14 cellular contexts compared by ENCODE assay signal in the genomic region with DNA sequence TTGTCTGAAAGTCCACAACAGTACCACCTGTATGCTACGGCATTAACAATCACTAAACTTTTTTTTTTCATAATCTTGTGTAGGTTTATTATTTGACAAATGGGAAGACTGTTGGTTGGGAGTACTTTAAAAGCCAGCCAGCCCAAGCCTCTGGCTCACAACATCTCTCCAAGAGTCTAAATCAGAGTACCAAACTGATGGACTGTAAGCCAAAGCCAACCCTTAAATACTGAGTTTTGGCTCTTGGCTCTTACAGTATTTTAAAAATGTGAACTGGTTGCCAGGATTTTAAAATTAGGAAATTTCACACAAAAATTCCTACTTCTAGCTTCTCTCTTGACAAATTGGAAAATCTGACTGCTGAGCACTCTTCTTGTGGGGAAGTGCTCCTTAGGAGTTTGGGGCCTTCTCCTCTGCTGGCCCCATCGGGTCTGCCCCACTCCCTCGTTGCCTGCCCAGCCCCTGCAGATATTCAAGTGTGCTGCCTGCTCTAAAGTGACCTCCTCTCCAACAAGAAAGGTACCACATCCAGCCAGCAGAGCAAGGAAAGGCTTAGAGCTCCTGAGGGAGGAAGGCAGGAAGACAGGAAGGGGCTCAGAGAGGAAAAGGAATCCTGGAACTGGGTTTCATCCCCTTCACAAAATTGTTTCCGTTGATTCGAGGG. TPM values are rescaled to one million over a fixed set of nuclear protein-coding genes. Genes with fewer than 3 reads are reported as not detected.
DNase-seq lines count a peak whose midpoint lies in the region; ATAC-seq and TF ChIP-seq lines count a peak whose summit lies in the region.
"Had no signal": no experiment of that assay in that cellular context is flagged by ENCODE, and none has a peak within 500 bp of the region (broad histone marks: within the 10 kb centered on the region; RNA-seq: fewer than 3 reads in every experiment).

No MANE protein-coding gene starts in this region.

- no peak for TF ChIP-seq POLR2A in vagina (IDR thresholded peaks at IDR 0.05)

- H3K4me3 ChIP-seq in ascending aorta (no peak overlapping the region), vagina (no peak overlapping the region)

- peak; percentile 18 for ATAC-seq in left lobe of liver
- no peak for ATAC-seq in GM21381 (IDR thresholded peaks at IDR 0.05; ENCODE audit: unreplicated experiment)
- ATAC-seq in GM21528 (IDR thresholded peaks at IDR 0.05; ENCODE audit: low FRiP score, unreplicated experiment), result no peak

- H3K9me3 Mint-ChIP-seq in activated CD4-positive, alpha-beta T cell treated with anti-CD3 and anti-CD28 coated beads, Interleukin-2, amount 10 ng/mL, durations not matched to agents 24 days and 14 days, result no peaks in the 10 kb centered on the region

- H3K27me3 Mint-ChIP-seq in activated CD4-positive, alpha-beta T cell treated with anti-CD3 and anti-CD28 coated beads, Interleukin-2, amount 10 ng/mL, durations not matched to agents 24 days and 14 days, result no peaks in the 10 kb centered on the region

- TF ChIP-seq CTCF in ascending aorta (IDR thresholded peaks at IDR 0.05) (no peak), vagina (IDR thresholded peaks at IDR 0.05) (no peak)

- H3K27ac Mint-ChIP-seq in activated CD4-positive, alpha-beta T cell treated with anti-CD3 and anti-CD28 coated beads, Interleukin-2, amount 10 ng/mL, durations not matched to agents 24 days and 14 days, result no peak overlapping the region

- H3K4me1 ChIP-seq in ascending aorta, result peaks cover 0 to 6% of the 10 kb centered on the region in 2 donors
- H3K4me1 ChIP-seq in vagina, result no peaks in the 10 kb centered on the region

- intact Hi-C loops in activated CD4-positive, alpha-beta T cell treated with anti-CD3 and anti-CD28 coated beads, Interleukin-2, amount 10 ng/mL, durations not matched to agents 24 days and 14 days (cut with micrococcal nuclease), result no loop called here
- intact Hi-C loops in ascending aorta (cut with DNase I), result no loop called here
- intact Hi-C loops in vagina (cut with DNase I), result no loop called here
- intact Hi-C loops in posterior cingulate gyrus (cut with DNase I), result no loop called here

- H3K4me1 Mint-ChIP-seq in activated CD4-positive, alpha-beta T cell treated with anti-CD3 and anti-CD28 coated beads, Interleukin-2, amount 10 ng/mL, durations not matched to agents 24 days and 14 days, result no peaks in the 10 kb centered on the region

- H3K27me3 ChIP-seq in ascending aorta, result no peaks in the 10 kb centered on the region
- no peaks in the 10 kb centered on the region for H3K27me3 ChIP-seq in vagina

- H3K27ac ChIP-seq in ascending aorta, result peak overlapping the region; percentile 39 to 72
- peak overlapping the region; percentile 22 for H3K27ac ChIP-seq in vagina

- H3K9me3 ChIP-seq in ascending aorta, result no peaks in the 10 kb centered on the region
- H3K9me3 ChIP-seq in vagina, result no peaks in the 10 kb centered on the region

- no peak overlapping the region for H3K4me3 Mint-ChIP-seq in activated CD4-positive, alpha-beta T cell treated with anti-CD3 and anti-CD28 coated beads, Interleukin-2, amount 10 ng/mL, durations not matched to agents 24 days and 14 days

- H3K36me3 Mint-ChIP-seq in activated CD4-positive, alpha-beta T cell treated with anti-CD3 and anti-CD28 coated beads, Interleukin-2, amount 10 ng/mL, durations not matched to agents 24 days and 14 days (ENCODE audit: low read depth), result peaks cover 36% of the 10 kb centered on the region

- DNase-seq in activated CD4-positive, alpha-beta T cell treated with anti-CD3 and anti-CD28 coated beads, Interleukin-2, amount 10 ng/mL, durations not matched to agents 24 days and 14 days, result peak; percentile 34
- DNase-seq in activated CD4-positive, alpha-beta T cell treated with anti-CD3 and anti-CD28 coated beads for 48 hours, result no peak
- DNase-seq in ascending aorta (ENCODE audit: low spot score in 2 of 2) (no peak), left lobe of liver (ENCODE audit: low spot score) (no peak), vagina (ENCODE audit: extremely low spot score in 2 of 2) (no peak), posterior cingulate gyrus (no peak)
- DNase-seq: C1 segment of cervical spinal cord, DMS 273 treated with DMSO at 0.1 percent for 48 hours, HCEC 1CT, NCI-H1930, NCI-H526 had no signal

- peaks cover 18 to 26% of the 10 kb centered on the region in 2 donors for H3K36me3 ChIP-seq in ascending aorta
- peaks cover 0 to 15% of the 10 kb centered on the region in 2 donors for H3K36me3 ChIP-seq in vagina

RNA-seq across cellular contexts. Expression of a gene that starts 21.8 kb away (rescaled TPM):
- total RNA-seq in activated CD4-positive, alpha-beta T cell treated with anti-CD3 and anti-CD28 coated beads, Interleukin-2, amount 10 ng/mL, durations not matched to agents 24 days and 14 days, result 0.71 and 0.91 TPM in 2 replicates
- total RNA-seq in ascending aorta, result 17.1 TPM
- total RNA-seq in left lobe of liver, result 10.6 TPM
- 21.1 TPM for total RNA-seq in vagina
- total RNA-seq: LHCN-M2 had no signal
